In genomic region chr1:224502459-224503160, GRCh38 we compare ENCODE assay signal across 8 cellular contexts.
DNase-seq lines count a peak whose midpoint lies in the region; ATAC-seq and TF ChIP-seq lines count a peak whose summit lies in the region.

No MANE protein-coding gene starts in this region.

- no peaks in the 10 kb centered on the region for H3K9me3 Mint-ChIP-seq in natural killer cell treated with Interleukin-12 subunit alpha and Interleukin-12 subunit beta and Interleukin-15 and Interleukin-18, amount 100 ng/mL, for 72 hours
- no peaks in the 10 kb centered on the region for H3K9me3 Mint-ChIP-seq in natural killer cell

- ATAC-seq in natural killer cell treated with Interleukin-12 subunit alpha and Interleukin-12 subunit beta and Interleukin-15 and Interleukin-18, amount 100 ng/mL, for 72 hours, result no peak
- no peak for ATAC-seq in natural killer cell

- peaks cover 3% of the 10 kb centered on the region for H3K36me3 Mint-ChIP-seq in natural killer cell treated with Interleukin-12 subunit alpha and Interleukin-12 subunit beta and Interleukin-15 and Interleukin-18, amount 100 ng/mL, for 72 hours
- no peaks in the 10 kb centered on the region for H3K36me3 Mint-ChIP-seq in natural killer cell

- H3K4me3 ChIP-seq in tibial nerve, result no peak overlapping the region

- peak overlapping the region; percentile 54 to 86 (median 76) for H3K27ac ChIP-seq in tibial nerve

- no peak for DNase-seq in natural killer cell treated with Interleukin-12 subunit alpha and Interleukin-12 subunit beta and Interleukin-15 and Interleukin-18, amount 100 ng/mL, for 72 hours (ENCODE audit: low spot score)
- no peak for DNase-seq in natural killer cell
- peak; percentile 70 for DNase-seq in SW480 (ENCODE audit: low spot score)
- DNase-seq in iPS-NIHi11 (ENCODE audit: low spot score), result peak; percentile 35
- no peak for DNase-seq in tibial nerve (ENCODE audit: low spot score in 2 of 2)
- DNase-seq in NCI-H187 treated with DMSO at 0.1 percent for 48 hours (lab: John Stamatoyannopoulos, UW), result no peak
- DNase-seq in activated gamma-delta T cell treated with Interleukin-2 at 50 U/mL for 16 hours, result no peak
- no peak for DNase-seq in activated CD8-positive, alpha-beta memory T cell treated with anti-CD3 and anti-CD28 coated beads, Interleukin-2, amount 50 U/mL, for 4 hours

- no peaks in the 10 kb centered on the region for H3K27me3 ChIP-seq in tibial nerve

- peaks cover 0 to 70% (median 40%) of the 10 kb centered on the region in 4 donors for H3K4me1 ChIP-seq in tibial nerve

- peaks cover 0 to 4% of the 10 kb centered on the region in 2 donors for H3K27me3 Mint-ChIP-seq in natural killer cell treated with Interleukin-12 subunit alpha and Interleukin-12 subunit beta and Interleukin-15 and Interleukin-18, amount 100 ng/mL, for 72 hours
- no peaks in the 10 kb centered on the region for H3K27me3 Mint-ChIP-seq in natural killer cell (ENCODE audit: low read depth in 2 of 2)

- H3K4me3 Mint-ChIP-seq in natural killer cell treated with Interleukin-12 subunit alpha and Interleukin-12 subunit beta and Interleukin-15 and Interleukin-18, amount 100 ng/mL, for 72 hours, result peak overlapping the region; percentile 4
- H3K4me3 Mint-ChIP-seq in natural killer cell, result no peak overlapping the region

- no peaks in the 10 kb centered on the region for H3K36me3 ChIP-seq in tibial nerve

- intact Hi-C loops in natural killer cell (cut with micrococcal nuclease), result no loop called here

- H3K27ac Mint-ChIP-seq in natural killer cell treated with Interleukin-12 subunit alpha and Interleukin-12 subunit beta and Interleukin-15 and Interleukin-18, amount 100 ng/mL, for 72 hours, result peak overlapping the region in 1 of 2 donors; percentile 72
- peak overlapping the region in 1 of 2 donors; percentile 35 for H3K27ac Mint-ChIP-seq in natural killer cell

- no peak for TF ChIP-seq POLR2A in tibial nerve (IDR thresholded peaks at IDR 0.05)

- peaks cover 39 to 41% of the 10 kb centered on the region in 2 donors for H3K4me1 Mint-ChIP-seq in natural killer cell treated with Interleukin-12 subunit alpha and Interleukin-12 subunit beta and Interleukin-15 and Interleukin-18, amount 100 ng/mL, for 72 hours (ENCODE audit: low read depth in 2 of 2)
- peaks cover 23 to 31% of the 10 kb centered on the region in 2 donors for H3K4me1 Mint-ChIP-seq in natural killer cell

- TF ChIP-seq CTCF in natural killer cell (IDR thresholded peaks at IDR 0.05), result no peak
- TF ChIP-seq CTCF in tibial nerve (IDR thresholded peaks at IDR 0.05), result no peak

- 34 to 46% methylated on average over 12 of the region's 12 CpGs for WGBS in tibial nerve, 2 donors

- H3K9me3 ChIP-seq in tibial nerve, result no peaks in the 10 kb centered on the region

- no peak for TF ChIP-seq EP300 in tibial nerve (IDR thresholded peaks at IDR 0.05)

Comparison
In these comparisons a context has a peak if more than half of its experiments do, and no peak if none do; other contexts are left out.
1. DNase-seq: peak in SW480 (single experiment) and iPS-NIHi11 (single experiment); none in natural killer cell treated with Interleukin-12 subunit alpha and Interleukin-12 subunit beta and Interleukin-15 and Interleukin-18, amount 100 ng/mL, for 72 hours (single experiment), natural killer cell (single experiment), tibial nerve (0 of 2), NCI-H187 treated with DMSO at 0.1 percent for 48 hours (single experiment), activated gamma-delta T cell treated with Interleukin-2 at 50 U/mL for 16 hours (single experiment) and activated CD8-positive, alpha-beta memory T cell treated with anti-CD3 and anti-CD28 coated beads, Interleukin-2, amount 50 U/mL, for 4 hours (single experiment).